ENCODE assay signal across 1 cellular context in the genomic region with DNA sequence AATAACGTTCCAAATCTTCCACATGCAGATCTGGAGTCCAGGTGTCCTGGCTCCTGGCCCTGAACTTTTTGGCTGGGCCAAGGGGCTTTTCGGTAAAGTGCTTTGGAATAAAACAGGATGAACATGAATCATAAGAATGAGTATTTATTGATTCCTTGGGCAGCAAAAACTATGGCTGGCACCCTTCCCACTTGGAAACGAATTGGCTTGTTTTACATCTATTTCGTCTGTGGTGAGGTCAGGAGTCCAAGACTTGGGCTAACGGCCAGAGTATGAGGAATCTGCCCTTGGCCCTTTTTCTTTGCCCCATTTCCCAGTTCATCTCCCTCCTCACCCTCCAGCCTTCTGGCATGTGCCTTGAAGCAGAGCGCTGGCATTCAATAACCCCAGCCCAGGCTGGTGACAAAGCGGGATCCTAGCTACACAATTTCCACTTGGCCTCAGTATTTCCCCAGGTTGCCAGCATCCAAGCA.
A peak's percentile ranks its signal among the peaks of the same experiment; 100 is the strongest.
TF ChIP-seq lines count a peak whose summit lies in the region.

No MANE protein-coding gene starts in this region.

TF ChIP-seq in endothelial cell of umbilical vein, 7 proteins besides CTCF, POLR2A, EP300 and RAD21:
- TF ChIP-seq EZH2 (IDR thresholded peaks at IDR 0.05; ENCODE audit: borderline replicate concordance, low read depth, low read length, severe bottlenecking): no peak
- TF ChIP-seq, protein P1, sequence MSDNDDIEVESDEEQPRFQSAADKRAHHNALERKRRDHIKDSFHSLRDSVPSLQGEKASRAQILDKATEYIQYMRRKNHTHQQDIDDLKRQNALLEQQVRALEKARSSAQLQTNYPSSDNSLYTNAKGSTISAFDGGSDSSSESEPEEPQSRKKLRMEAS (IDR thresholded peaks at IDR 0.05; ENCODE audit: insufficient read depth, insufficient read length): no peak
- TF ChIP-seq GATA2 (IDR thresholded peaks at IDR 0.05; ENCODE audit: insufficient read depth, insufficient read length, low read depth, low read length): peak; percentile 20
- no peak for TF ChIP-seq MYC (IDR thresholded peaks at IDR 0.05; ENCODE audit: low read depth, low read length)
- TF ChIP-seq JUN (IDR thresholded peaks at IDR 0.05; ENCODE audit: borderline replicate concordance, insufficient read depth, insufficient read length, low read depth): peak; percentile 45
- peak; percentile 59 for TF ChIP-seq FOS (IDR thresholded peaks at IDR 0.05; ENCODE audit: borderline replicate concordance, insufficient read depth, low read length)
- TF ChIP-seq POLR2AphosphoS5 (IDR thresholded peaks at IDR 0.05; ENCODE audit: insufficient read depth, low read depth, low read length): peak; percentile 76
